Comparison of ENCODE assay signal across 8 cellular contexts in the genomic region with DNA sequence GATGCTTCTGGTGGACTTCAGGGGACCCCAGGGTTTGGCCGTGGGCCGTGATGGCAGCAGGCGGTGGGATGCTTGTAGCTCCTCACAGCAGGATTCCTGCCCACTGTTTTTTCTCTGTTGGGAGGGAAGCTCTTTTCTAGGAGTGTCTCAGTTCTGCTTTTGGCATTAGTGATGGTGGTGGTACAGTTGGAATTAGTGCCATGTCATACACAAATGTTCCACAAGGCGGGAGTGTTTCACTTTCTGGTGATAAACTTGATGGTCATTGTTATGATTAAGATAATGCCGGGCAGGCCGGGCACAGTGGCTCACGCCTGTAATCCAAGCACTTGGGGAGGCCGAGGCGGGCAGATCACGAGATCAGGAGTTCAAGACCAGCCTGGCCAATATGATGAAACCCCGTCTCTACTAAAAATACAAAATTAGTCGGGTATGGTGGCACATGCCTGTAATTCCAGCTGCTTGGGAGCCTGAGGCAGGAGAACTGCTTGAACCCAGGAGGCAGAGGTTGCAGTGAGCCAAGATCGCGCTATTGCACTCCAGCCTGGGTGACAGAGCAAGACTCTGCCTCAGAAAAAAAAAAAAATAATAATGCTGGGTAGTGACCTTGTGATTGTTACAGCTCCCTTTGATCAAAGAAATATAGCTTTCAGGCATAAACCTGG. TPM values are rescaled to one million over a fixed set of nuclear protein-coding genes. Genes with fewer than 3 reads are reported as not detected.
DNase-seq lines count a peak whose midpoint lies in the region; ATAC-seq and TF ChIP-seq lines count a peak whose summit lies in the region.
"Not testable (repeated sequence)": the region's sequence is repeated elsewhere in the genome, so short reads cannot be mapped to it uniquely, and the experiment has no call there.

No MANE protein-coding gene starts in this region.

- POLR2A ChIA-PET in A673 (lab: Charles Lee; ENCODE audit: low non-redundant PET) = not testable (repeated sequence)
- POLR2A ChIA-PET in GM10248 (lab: Yijun Ruan, JAX) = interaction anchor here (0.6 kb wide), 1 partner anchor 351 kb away, joined by 5 read pairs; no protein-coding TSS in a partner anchor

- ATAC-seq in activated T-cell treated with anti-CD3 and anti-CD28 coated beads, Interleukin-2, amount 50 U/mL, for 72 hours (replicated peaks in 1 of 2) = peak in 1 of 2 donors; percentile 23
- ATAC-seq in left lobe of liver = peak; percentile 87

- not testable (repeated sequence) for H3K4me3 Mint-ChIP-seq in activated T-cell treated with anti-CD3 and anti-CD28 coated beads, Interleukin-2, amount 50 U/mL, for 72 hours

- DNase-seq in A673 (ENCODE audit: low spot score) = peak; percentile 74
- peak; percentile 52 for DNase-seq in GM10248 (ENCODE audit: extremely low spot score)
- DNase-seq in MM.1S = peak; percentile 58
- peak; percentile 81 for DNase-seq in RKO (ENCODE audit: low spot score)
- peak; percentile 23 to 26 for DNase-seq in activated T-cell treated with anti-CD3 and anti-CD28 coated beads, Interleukin-2, amount 50 U/mL, for 72 hours
- DNase-seq in erythroblast (lab: John Stamatoyannopoulos, UW) = peak; percentile 76 to 83
- peak; percentile 58 for DNase-seq in left lobe of liver (ENCODE audit: low spot score)
- not testable (repeated sequence) for DNase-seq in retinal pigment epithelial cell (ENCODE audit: low read depth)

- not testable (repeated sequence) for H3K27me3 Mint-ChIP-seq in activated T-cell treated with anti-CD3 and anti-CD28 coated beads, Interleukin-2, amount 50 U/mL, for 72 hours (ENCODE audit: low read depth)

- H3K4me1 ChIP-seq in A673 (ENCODE audit: insufficient read depth, low read length, poor library complexity, severe bottlenecking); MM.1S (ENCODE audit: low read length): not testable (repeated sequence)

- not testable (repeated sequence) for H3K4me2 ChIP-seq in MM.1S (ENCODE audit: low read depth, low read length)

- not testable (repeated sequence) for H3F3A ChIP-seq in MM.1S (ENCODE audit: insufficient read depth, low read length)

- TF ChIP-seq POLR2A in erythroblast (IDR thresholded peaks at IDR 0.05; ENCODE audit: low read length) = not testable (repeated sequence)

- not testable (repeated sequence) for H3K27ac ChIP-seq in A673 (ENCODE audit: low read depth, low read length, poor library complexity, severe bottlenecking); MM.1S (ENCODE audit: low read length)

- peaks cover 52% of the 10 kb centered on the region for H3K36me3 ChIP-seq in A673 (ENCODE audit: insufficient read depth, low read length, poor library complexity, severe bottlenecking)
- not testable (repeated sequence) for H3K36me3 ChIP-seq in MM.1S (replicated peaks; ENCODE audit: insufficient read depth, low read length)

- not testable (repeated sequence) for H3K27me3 ChIP-seq in A673 (replicated peaks; ENCODE audit: insufficient read depth, low read depth, low read length, poor library complexity); MM.1S (replicated peaks; ENCODE audit: insufficient read depth, low read length)

- H3K27ac Mint-ChIP-seq in activated T-cell treated with anti-CD3 and anti-CD28 coated beads, Interleukin-2, amount 50 U/mL, for 72 hours = not testable (repeated sequence)

- H3K9me3 Mint-ChIP-seq in activated T-cell treated with anti-CD3 and anti-CD28 coated beads, Interleukin-2, amount 50 U/mL, for 72 hours = not testable (repeated sequence)

- H3K4me1 Mint-ChIP-seq in activated T-cell treated with anti-CD3 and anti-CD28 coated beads, Interleukin-2, amount 50 U/mL, for 72 hours (ENCODE audit: low read depth) = not testable (repeated sequence)

- not testable (repeated sequence) for H2AFZ ChIP-seq in MM.1S (ENCODE audit: low read length)

- CTCF ChIA-PET in A673 (lab: Charles Lee) = interaction anchor here (0.5 to 1.5 kb wide), 4 partner anchors 10 to 51 kb away, joined by 3 to 6 read pairs (median 4); no protein-coding TSS in a partner anchor
- CTCF ChIA-PET in GM10248 (lab: Yijun Ruan, JAX) = interaction anchor here (0.6 to 2.3 kb wide), 24 partner anchors 10 to 183 kb away, joined by 3 to 20 read pairs (median 3); a partner anchor contains a TSS

- H3K9ac ChIP-seq in MM.1S (ENCODE audit: low read length) = not testable (repeated sequence)

- H3K79me2 ChIP-seq in MM.1S (ENCODE audit: low read length) = not testable (repeated sequence)

- not testable (repeated sequence) for H3K9me3 ChIP-seq in A673 (ENCODE audit: low read depth, low read length, poor library complexity, severe bottlenecking); MM.1S (replicated peaks; ENCODE audit: insufficient read depth, low read length)

- not testable (repeated sequence) for H4K20me1 ChIP-seq in MM.1S (ENCODE audit: insufficient read depth, low read length)

- BruUV-seq in A673 (replicated peaks; lab: Mats Ljungman, UMichigan) = not testable (repeated sequence)

- peak; percentile 66 for TF ChIP-seq CTCF in A673 (conservative IDR thresholded peaks at IDR 0.05; ENCODE audit: low read depth, low read length)
- peak; percentile 65 for TF ChIP-seq CTCF in GM10248 (IDR thresholded peaks at IDR 0.05; ENCODE audit: control extremely low read depth, extremely low read depth, low read depth, missing control alignments)
- TF ChIP-seq CTCF in MM.1S (IDR thresholded peaks at IDR 0.05; ENCODE audit: low read length) = peak; percentile 60
- TF ChIP-seq CTCF in retinal pigment epithelial cell (conservative IDR thresholded peaks at IDR 0.05; ENCODE audit: low read depth, low read length) = peak; percentile 80

- not testable (repeated sequence) for H3K36me3 Mint-ChIP-seq in activated T-cell treated with anti-CD3 and anti-CD28 coated beads, Interleukin-2, amount 50 U/mL, for 72 hours (ENCODE audit: insufficient read depth in 2 of 2)

- H3K4me3 ChIP-seq in A673 (ENCODE audit: low read depth, low read length, poor library complexity, severe bottlenecking); MM.1S (ENCODE audit: low read length); retinal pigment epithelial cell (ENCODE audit: low read length): not testable (repeated sequence)

- H3K9me2 ChIP-seq in MM.1S (replicated peaks; ENCODE audit: insufficient read depth, low read length) = not testable (repeated sequence)

- intact Hi-C loops in A673 (cut with micrococcal nuclease; ENCODE audit: unreplicated experiment) = loop anchor here (1.0 to 2.0 kb wide), 2 partner anchors 51 to 117 kb away; no protein-coding TSS in a partner anchor

RNA-seq across cellular contexts. Expression of a gene that starts 21.4 kb away (rescaled TPM):
- total RNA-seq in A673 (2021) (423 and 451 TPM in 2 replicates), left lobe of liver (51.2 TPM)
- 10 to 100 TPM; 66.7 to 78.8 TPM for total RNA-seq in activated T-cell treated with anti-CD3 and anti-CD28 coated beads, Interleukin-2, amount 50 U/mL, for 72 hours

RNA-seq across cellular contexts. Expression of a gene that starts 52.7 kb away (rescaled TPM):
- total RNA-seq in A673 (2021) = 37.7 and 42.2 TPM in 2 replicates
- 10 to 100 TPM; 15.7 to 16.8 TPM for total RNA-seq in activated T-cell treated with anti-CD3 and anti-CD28 coated beads, Interleukin-2, amount 50 U/mL, for 72 hours
- total RNA-seq in left lobe of liver = 9.7 TPM
